In genomic region chr9:115922441-115922840, GRCh38 we compare ENCODE assay signal across 21 cellular contexts.
"Had no signal": no experiment of that assay in that cellular context is flagged by ENCODE, and none has a peak within 500 bp of the region (broad histone marks: within the 10 kb centered on the region; RNA-seq: fewer than 3 reads in every experiment).

No MANE protein-coding gene starts in this region.

- H3K9me3 ChIP-seq: colonic mucosa, esophagus squamous epithelium, neutrophil, tibial nerve had no signal

- H3K4me1 Mint-ChIP-seq: activated CD4-positive, alpha-beta T cell treated with anti-CD3 and anti-CD28 coated beads for 36 hours; activated CD8-positive, alpha-beta memory T cell treated with anti-CD3 and anti-CD28 coated beads, Interleukin-2, amount 10 ng/mL, durations not matched to agents 7 days and 5 days; activated naive CD8-positive, alpha-beta T cell treated with anti-CD3 and anti-CD28 coated beads, Interleukin-2, amount 50 U/mL, for 24 hours; naive thymus-derived CD8-positive, alpha-beta T cell; stimulated activated naive B cell treated with anti-CD40 and anti-IgM and Interleukin-4, amounts not matched to agents 10 μg/mL and 1 μg/mL and 100 μg/mL, for 72 hours had no signal

- H3K27ac Mint-ChIP-seq: activated CD4-positive, alpha-beta memory T cell treated with anti-CD3 and anti-CD28 coated beads for 36 hours; activated CD4-positive, alpha-beta T cell treated with anti-CD3 and anti-CD28 coated beads for 36 hours; activated CD8-positive, alpha-beta memory T cell treated with anti-CD3 and anti-CD28 coated beads, Interleukin-2, amount 10 ng/mL, durations not matched to agents 7 days and 5 days; activated naive CD4-positive, alpha-beta T cell treated with anti-CD3 and anti-CD28 coated beads for 36 hours; activated naive CD8-positive, alpha-beta T cell treated with anti-CD3 and anti-CD28 coated beads, Interleukin-2, amount 50 U/mL, for 24 hours; activated T-helper 2 cell treated with anti-CD3 and anti-CD28 coated beads, Interferon-gamma antibody, Interleukin-2, Interleukin-4, amounts not matched to agents 10 μg/mL and 5 μg/mL and 100 μg/mL, durations not matched to agents 14 hours and 24 hours and 36 hours; naive thymus-derived CD8-positive, alpha-beta T cell; stimulated activated naive B cell treated with anti-CD40 and anti-IgM and Interleukin-4, amounts not matched to agents 10 μg/mL and 1 μg/mL and 100 μg/mL, for 72 hours had no signal

- H3K36me3 Mint-ChIP-seq: activated CD4-positive, alpha-beta memory T cell treated with anti-CD3 and anti-CD28 coated beads for 36 hours; activated CD8-positive, alpha-beta memory T cell treated with anti-CD3 and anti-CD28 coated beads, Interleukin-2, amount 10 ng/mL, durations not matched to agents 7 days and 5 days; naive thymus-derived CD8-positive, alpha-beta T cell; stimulated activated naive B cell treated with anti-CD40 and anti-IgM and Interleukin-4, amounts not matched to agents 10 μg/mL and 1 μg/mL and 100 μg/mL, for 72 hours had no signal

- H3K4me3 ChIP-seq: ascending aorta, colonic mucosa, esophagus squamous epithelium, tibial nerve had no signal

- H3K4me1 ChIP-seq: ascending aorta, colonic mucosa, foreskin keratinocyte, tibial nerve had no signal

- H3K4me3 Mint-ChIP-seq: activated CD4-positive, alpha-beta memory T cell treated with anti-CD3 and anti-CD28 coated beads for 36 hours; activated CD4-positive, alpha-beta T cell treated with anti-CD3 and anti-CD28 coated beads for 36 hours; activated CD8-positive, alpha-beta memory T cell treated with anti-CD3 and anti-CD28 coated beads, Interleukin-2, amount 10 ng/mL, durations not matched to agents 7 days and 5 days; activated naive CD4-positive, alpha-beta T cell treated with anti-CD3 and anti-CD28 coated beads for 36 hours; activated naive CD8-positive, alpha-beta T cell treated with anti-CD3 and anti-CD28 coated beads, Interleukin-2, amount 50 U/mL, for 24 hours; naive thymus-derived CD8-positive, alpha-beta T cell; stimulated activated naive B cell treated with anti-CD40 and anti-IgM and Interleukin-4, amounts not matched to agents 10 μg/mL and 1 μg/mL and 100 μg/mL, for 72 hours had no signal

- H3K27ac ChIP-seq: ascending aorta, colonic mucosa, esophagus squamous epithelium, foreskin keratinocyte, neutrophil, tibial nerve had no signal

- DNase-seq: activated CD4-positive, alpha-beta memory T cell treated with anti-CD3 and anti-CD28 coated beads for 36 hours; activated CD4-positive, alpha-beta T cell treated with anti-CD3 and anti-CD28 coated beads for 36 hours; activated CD8-positive, alpha-beta memory T cell treated with anti-CD3 and anti-CD28 coated beads, Interleukin-2, amount 10 ng/mL, durations not matched to agents 7 days and 5 days; activated naive CD4-positive, alpha-beta T cell treated with anti-CD3 and anti-CD28 coated beads for 36 hours; activated naive CD8-positive, alpha-beta T cell treated with anti-CD3 and anti-CD28 coated beads, Interleukin-2, amount 50 U/mL, for 24 hours; activated T-cell treated with anti-CD3 and anti-CD28 coated beads, Interleukin-2, amount 50 U/mL, for 1 hour; caudate nucleus; colonic mucosa; esophagus squamous epithelium; foreskin keratinocyte; glutamatergic neuron; left colon; naive thymus-derived CD8-positive, alpha-beta T cell; stimulated activated CD4-positive, alpha-beta T cell treated with anti-CD3 and anti-CD28 coated beads, Interleukin-4, amount 100 ng/mL, for 1 hour; stimulated activated naive B cell treated with anti-CD40 and anti-IgM and Interleukin-4, amounts not matched to agents 10 μg/mL and 1 μg/mL and 100 μg/mL, for 72 hours; T-helper 1 cell had no signal

- H3K27me3 Mint-ChIP-seq: activated CD4-positive, alpha-beta memory T cell treated with anti-CD3 and anti-CD28 coated beads for 36 hours; activated CD4-positive, alpha-beta T cell treated with anti-CD3 and anti-CD28 coated beads for 36 hours; activated CD8-positive, alpha-beta memory T cell treated with anti-CD3 and anti-CD28 coated beads, Interleukin-2, amount 10 ng/mL, durations not matched to agents 7 days and 5 days; activated naive CD8-positive, alpha-beta T cell treated with anti-CD3 and anti-CD28 coated beads, Interleukin-2, amount 50 U/mL, for 24 hours; stimulated activated naive B cell treated with anti-CD40 and anti-IgM and Interleukin-4, amounts not matched to agents 10 μg/mL and 1 μg/mL and 100 μg/mL, for 72 hours had no signal

- H3K27me3 ChIP-seq: ascending aorta, colonic mucosa, esophagus squamous epithelium, foreskin keratinocyte, neutrophil, tibial nerve had no signal

- H3K36me3 ChIP-seq: ascending aorta, colonic mucosa, esophagus squamous epithelium, neutrophil, tibial nerve had no signal

- ATAC-seq: activated CD4-positive, alpha-beta T cell treated with anti-CD3 and anti-CD28 coated beads for 36 hours; activated CD8-positive, alpha-beta memory T cell treated with anti-CD3 and anti-CD28 coated beads, Interleukin-2, amount 10 ng/mL, durations not matched to agents 7 days and 5 days; activated naive CD8-positive, alpha-beta T cell treated with anti-CD3 and anti-CD28 coated beads, Interleukin-2, amount 50 U/mL, for 24 hours; foreskin keratinocyte; left colon; naive thymus-derived CD8-positive, alpha-beta T cell; SK-N-SH treated with all-trans-retinoic acid at 6 μM for 48 hours; stimulated activated naive B cell treated with anti-CD40 and anti-IgM and Interleukin-4, amounts not matched to agents 10 μg/mL and 1 μg/mL and 100 μg/mL, for 72 hours had no signal
